Comparison of ENCODE assay signal across 25 cellular contexts in the genomic region with DNA sequence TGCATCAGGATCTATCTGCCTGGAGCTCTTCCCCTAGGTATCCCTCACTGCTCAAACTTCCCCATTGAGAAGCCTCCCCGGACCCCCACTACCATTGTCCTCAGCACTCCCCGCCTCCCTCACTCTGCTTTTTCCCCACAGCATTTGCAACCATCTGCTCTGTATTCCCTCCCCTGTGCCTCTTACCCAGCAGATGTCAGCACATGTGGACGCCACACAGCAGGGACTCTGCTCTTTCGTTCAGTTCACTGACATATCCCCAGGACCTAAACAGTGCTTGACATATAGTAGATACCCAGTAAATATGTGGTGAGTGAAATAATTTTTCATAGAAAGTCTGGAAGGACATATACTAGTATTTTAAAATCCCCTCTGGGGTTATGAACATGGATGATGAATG. TPM values are rescaled to one million over a fixed set of nuclear protein-coding genes. Genes with fewer than 3 reads are reported as not detected.
DNase-seq lines count a peak whose midpoint lies in the region; ATAC-seq and TF ChIP-seq lines count a peak whose summit lies in the region.
"Had no signal": no experiment of that assay in that cellular context is flagged by ENCODE, and none has a peak within 500 bp of the region (broad histone marks: within the 10 kb centered on the region; RNA-seq: fewer than 3 reads in every experiment).

No MANE protein-coding gene starts in this region.

- H3K4me1 Mint-ChIP-seq in T-helper 1 cell treated with Interleukin-12 subunit alpha and Interleukin-12 subunit beta and Interleukin-4 antibody, amounts not matched to agents 30 μg/mL and 1 μg/mL, for 36 hours (ENCODE audit: low read depth) = no peaks in the 10 kb centered on the region
- H3K4me1 Mint-ChIP-seq in Caco-2 (ENCODE audit: low read depth, unreplicated experiment) (peaks cover under 1% of the 10 kb centered on the region), WTC11 (peaks cover 12% of the 10 kb centered on the region), neural crest cell (no peaks in the 10 kb centered on the region)

- peak overlapping the region; percentile 8 for H3K27ac Mint-ChIP-seq in T-helper 1 cell treated with Interleukin-12 subunit alpha and Interleukin-12 subunit beta and Interleukin-4 antibody, amounts not matched to agents 30 μg/mL and 1 μg/mL, for 36 hours
- H3K27ac Mint-ChIP-seq in Caco-2 (ENCODE audit: unreplicated experiment) (peak overlapping the region; percentile 7), WTC11 (peak overlapping the region; percentile 3; the same call in 1 of the 2 replicates), neural crest cell (ENCODE audit: unreplicated experiment) (peak overlapping the region; percentile 70)

- POLR2A ChIA-PET in Caco-2 (lab: Charles Lee) = no interaction called here
- POLR2A ChIA-PET in WTC11 (lab: Charles Lee) = no interaction called here

- no peak for TF ChIP-seq POLR2A in uterus (IDR thresholded peaks at IDR 0.05)

- no peak overlapping the region for H3K4me3 Mint-ChIP-seq in T-helper 1 cell treated with Interleukin-12 subunit alpha and Interleukin-12 subunit beta and Interleukin-4 antibody, amounts not matched to agents 30 μg/mL and 1 μg/mL, for 36 hours
- H3K4me3 Mint-ChIP-seq in Caco-2 (ENCODE audit: unreplicated experiment) (no peak overlapping the region), WTC11 (no peak overlapping the region), neural crest cell (no peak overlapping the region)

- BruUV-seq in Caco-2 (replicated peaks; lab: Mats Ljungman, UMichigan) = no TSS peak

- H3K27me3 ChIP-seq in Caco-2 (replicated peaks; ENCODE audit: control insufficient read depth, insufficient read depth, low read length) = no peaks in the 10 kb centered on the region
- no peaks in the 10 kb centered on the region for H3K27me3 ChIP-seq in uterus
- no peaks in the 10 kb centered on the region for H3K27me3 ChIP-seq in foreskin keratinocyte
- H3K27me3 ChIP-seq: adrenal gland, breast epithelium, esophagus squamous epithelium, gastrocnemius medialis had no signal

- no peaks in the 10 kb centered on the region for H3K9me3 Mint-ChIP-seq in T-helper 1 cell treated with Interleukin-12 subunit alpha and Interleukin-12 subunit beta and Interleukin-4 antibody, amounts not matched to agents 30 μg/mL and 1 μg/mL, for 36 hours
- H3K9me3 Mint-ChIP-seq in Caco-2 (ENCODE audit: unreplicated experiment) (no peaks in the 10 kb centered on the region), WTC11 (no peaks in the 10 kb centered on the region), neural crest cell (no peaks in the 10 kb centered on the region)

- ATAC-seq in WTC11 (no peak), foreskin keratinocyte (no peak)
- ATAC-seq: gastrocnemius medialis, left lobe of liver had no signal

- CTCF ChIA-PET in Caco-2 (lab: Charles Lee) (no interaction called here), WTC11 (lab: Charles Lee) (interaction anchor here (1.4 kb wide), 1 partner anchor 26 kb away, joined by 3 read pairs; no protein-coding TSS in a partner anchor)

- TF ChIP-seq CTCF in Caco-2 (IDR thresholded peaks at IDR 0.05; ENCODE audit: insufficient read depth in 1 of 2, low read depth in 1 of 2, low read length in 1 of 2, severe bottlenecking in 1 of 2, unreplicated experiment in 1 of 2) (no peak), WTC11 (IDR thresholded peaks at IDR 0.05) (no peak), neural crest cell (conservative IDR thresholded peaks at IDR 0.05) (no peak), uterus (IDR thresholded peaks at IDR 0.05) (no peak), foreskin keratinocyte (conservative IDR thresholded peaks at IDR 0.05) (no peak)

- DNase-seq in T-helper 1 cell (no peak), Caco-2 (no peak), WTC11 (ENCODE audit: low spot score) (no peak), neural crest cell (ENCODE audit: low read depth, low spot score) (no peak), globus pallidus (ENCODE audit: low spot score) (no peak), uterus (no peak), foreskin keratinocyte (no peak)
- DNase-seq: 8988T; activated CD4-positive, alpha-beta T cell treated with anti-CD3 and anti-CD28 coated beads, Interleukin-2, amount 50 U/mL, for 4 hours; activated CD8-positive, alpha-beta memory T cell treated with anti-CD3 and anti-CD28 coated beads, Interleukin-2, amount 50 U/mL, for 48 hours; activated effector memory CD4-positive, alpha-beta T cell treated with Interleukin-2 at 50 U/mL for 16 hours; adrenal gland; DND-41; esophagus squamous epithelium; gastrocnemius medialis; hypothalamus; NCI-H187; posterior cingulate gyrus; RPMI8226; SK-N-SH; stimulated activated CD8-positive, alpha-beta memory T cell treated with anti-CD3 and anti-CD28 coated beads, Interleukin-4, amount 100 ng/mL, for 48 hours; trophoblast cell had no signal

- H3K4me1 ChIP-seq in Caco-2 = peaks cover 8% of the 10 kb centered on the region
- no peaks in the 10 kb centered on the region for H3K4me1 ChIP-seq in uterus
- H3K4me1 ChIP-seq in foreskin keratinocyte = no peaks in the 10 kb centered on the region
- H3K4me1 ChIP-seq: adrenal gland, breast epithelium had no signal

- no peaks in the 10 kb centered on the region for H3K9me3 ChIP-seq in Caco-2
- no peaks in the 10 kb centered on the region for H3K9me3 ChIP-seq in uterus
- H3K9me3 ChIP-seq: adrenal gland, breast epithelium, esophagus squamous epithelium, gastrocnemius medialis, SK-N-SH had no signal

- H3K4me3 ChIP-seq in Caco-2 (ENCODE audit: low read depth, low read length) = no peak overlapping the region
- H3K4me3 ChIP-seq in uterus = no peak overlapping the region
- H3K4me3 ChIP-seq: adrenal gland, breast epithelium, esophagus squamous epithelium, gastrocnemius medialis had no signal

- peaks cover 9% of the 10 kb centered on the region for H3K36me3 Mint-ChIP-seq in T-helper 1 cell treated with Interleukin-12 subunit alpha and Interleukin-12 subunit beta and Interleukin-4 antibody, amounts not matched to agents 30 μg/mL and 1 μg/mL, for 36 hours (ENCODE audit: low read depth)
- H3K36me3 Mint-ChIP-seq in Caco-2 (ENCODE audit: insufficient read depth, unreplicated experiment) (peaks cover 21% of the 10 kb centered on the region), WTC11 (peaks cover 34% of the 10 kb centered on the region), neural crest cell (ENCODE audit: low read depth) (peaks cover 5% of the 10 kb centered on the region)

- H3K27ac ChIP-seq in uterus (no peak overlapping the region), foreskin keratinocyte (no peak overlapping the region)
- H3K27ac ChIP-seq: adrenal gland, breast epithelium, esophagus squamous epithelium had no signal

- intact Hi-C loops in Caco-2 (cut with micrococcal nuclease; ENCODE audit: unreplicated experiment) (no loop called here), uterus (cut with DNase I; ENCODE audit: low total_unique reads) (no loop called here)

- no peaks in the 10 kb centered on the region for H3K27me3 Mint-ChIP-seq in T-helper 1 cell treated with Interleukin-12 subunit alpha and Interleukin-12 subunit beta and Interleukin-4 antibody, amounts not matched to agents 30 μg/mL and 1 μg/mL, for 36 hours (ENCODE audit: low read depth)
- H3K27me3 Mint-ChIP-seq in Caco-2 (ENCODE audit: insufficient read depth, unreplicated experiment) (no peaks in the 10 kb centered on the region), WTC11 (ENCODE audit: low read depth) (no peaks in the 10 kb centered on the region), neural crest cell (ENCODE audit: low read depth) (no peaks in the 10 kb centered on the region)

- H3K36me3 ChIP-seq in Caco-2 (ENCODE audit: control insufficient read depth, insufficient read depth, low read length) (no peaks in the 10 kb centered on the region), uterus (no peaks in the 10 kb centered on the region)
- H3K36me3 ChIP-seq: breast epithelium had no signal

TF ChIP-seq in WTC11, 78 proteins besides CTCF, POLR2A, EP300 and RAD21 (continues in another document):
- no peak for TF ChIP-seq KAT7 (CRISPR knock-in tag; IDR thresholded peaks at IDR 0.05; ENCODE audit: borderline replicate concordance)

RNA-seq across cellular contexts. Expression of a gene that starts 36.4 kb away (rescaled TPM):
- total RNA-seq in Caco-2 (2022) (15.7 and 19.3 TPM in 2 replicates), WTC11 (2021) (30.3 to 39.1 TPM (median 33.8 TPM) in 3 replicates), neural crest cell (38.1 and 40.4 TPM in 2 replicates), uterus (10 to 100 TPM in 3 of 4 donors, 1 to 10 TPM in 1; 3.3 to 38.0 (median 16.2) TPM), foreskin keratinocyte (22.6 and 24.4 TPM in 2 replicates)
- polyA plus RNA-seq in foreskin keratinocyte = 33.9 and 38.9 TPM in 2 replicates

RNA-seq across cellular contexts. Expression of a gene that starts 36.6 kb away (rescaled TPM):
- total RNA-seq in Caco-2 (2022) (15.2 and 15.3 TPM in 2 replicates), WTC11 (2021) (10.8 to 13.6 TPM (median 13.2 TPM) in 3 replicates), neural crest cell (14.1 and 14.8 TPM in 2 replicates), uterus (10 to 100 TPM in 3 of 4 donors, 1 to 10 TPM in 1; 6.9 to 26.9 (median 18.4) TPM), foreskin keratinocyte (8.2 and 9.9 TPM in 2 replicates)
- 7.8 and 9.3 TPM in 2 replicates for polyA plus RNA-seq in foreskin keratinocyte

RNA-seq across cellular contexts. Expression of a gene that starts 38.0 kb away (rescaled TPM):
- total RNA-seq in Caco-2 (2022) (9.1 and 10.3 TPM in 2 replicates), WTC11 (2021) (9.3 to 10.9 TPM (median 10.8 TPM) in 3 replicates), neural crest cell (6.9 and 11.5 TPM in 2 replicates), uterus (1 to 10 TPM in 2 of 4 donors, not detected in 2; 4.6 to 5.3 TPM), foreskin keratinocyte (7.1 and 8.3 TPM in 2 replicates)
- 4.1 and 5.0 TPM in 2 replicates for polyA plus RNA-seq in foreskin keratinocyte

RNA-seq across cellular contexts. Expression of a gene that starts 38.1 kb away (rescaled TPM):
- total RNA-seq in Caco-2 (2022) (25.8 and 28.1 TPM in 2 replicates), WTC11 (2021) (57.8 to 61.3 TPM (median 60.1 TPM) in 3 replicates), neural crest cell (50.1 and 51.7 TPM in 2 replicates), uterus (100 to 1,000 TPM in 2 of 4 donors, 10 to 100 TPM in 2; 62.0 to 221 (median 100.0) TPM), foreskin keratinocyte (23.9 and 32.2 TPM in 2 replicates)
- polyA plus RNA-seq in foreskin keratinocyte = 14.8 and 16.3 TPM in 2 replicates

Comparison
In these comparisons a context has a peak if more than half of its experiments do, and no peak if none do; other contexts are left out.
1. H3K27ac Mint-ChIP-seq: peak in every context shown above with its lines; median percentile 70 in neural crest cell; 8 in T-helper 1 cell treated with Interleukin-12 subunit alpha and Interleukin-12 subunit beta and Interleukin-4 antibody, amounts not matched to agents 30 μg/mL and 1 μg/mL, for 36 hours; 7 in Caco-2; 3 in WTC11.